In genomic region chr10:58178811-58179210, GRCh38 we compare ENCODE assay signal across 20 cellular contexts.
DNase-seq lines count a peak whose midpoint lies in the region; ATAC-seq and TF ChIP-seq lines count a peak whose summit lies in the region.
"Had no signal": no experiment of that assay in that cellular context is flagged by ENCODE, and none has a peak within 500 bp of the region (broad histone marks: within the 10 kb centered on the region; RNA-seq: fewer than 3 reads in every experiment).

No MANE protein-coding gene starts in this region.

- H3K27me3 ChIP-seq in mammary epithelial cell (ENCODE audit: insufficient read depth, low read length): no peaks in the 10 kb centered on the region
- H3K27me3 ChIP-seq: heart left ventricle, tibial artery had no signal

- no peak overlapping the region for H3K4me2 ChIP-seq in mammary epithelial cell (ENCODE audit: insufficient read depth, low read depth, low read length)

- no peaks in the 10 kb centered on the region for H3K9me3 ChIP-seq in mammary epithelial cell (replicated peaks; ENCODE audit: insufficient read depth, low read length)
- H3K9me3 ChIP-seq: heart left ventricle, tibial artery had no signal

- H3K4me3 ChIP-seq in mammary epithelial cell (replicated peaks in 1 of 3; ENCODE audit: insufficient read depth in 1 of 3, low read depth in 2 of 3, low read length in 3 of 3): no peak overlapping the region
- H3K4me3 ChIP-seq: heart left ventricle, tibial artery had no signal

- H2AFZ ChIP-seq in mammary epithelial cell (ENCODE audit: low read depth, low read length): no peak overlapping the region

- no TSS peak for BruUV-seq in mammary epithelial cell (replicated peaks; lab: Mats Ljungman, UMichigan)

- no peaks in the 10 kb centered on the region for H3K79me2 ChIP-seq in mammary epithelial cell (ENCODE audit: insufficient read depth, low read length)

- no peak overlapping the region for H3K9ac ChIP-seq in mammary epithelial cell (ENCODE audit: insufficient read depth, low read length)

- TF ChIP-seq CTCF in mammary epithelial cell (conservative IDR thresholded peaks at IDR 0.05 in 1 of 2, IDR thresholded peaks at IDR 0.05 in 1 of 2; ENCODE audit: extremely low read depth in 1 of 2, insufficient read depth in 1 of 2, low read depth in 1 of 2, low read length in 2 of 2): no peak

- ATAC-seq in Right ventricle myocardium superior (ENCODE audit: poor library complexity): no peak
- ATAC-seq: esophagus mucosa; heart left ventricle; left colon; naive thymus-derived CD4-positive, alpha-beta T cell; right cardiac atrium; T-cell had no signal

- CTCF ChIA-PET in mammary epithelial cell (lab: Charles Lee; ENCODE audit: low non-redundant PET): interaction anchor here (0.5 kb wide), 1 partner anchor 260 kb away, joined by 9 read pairs; no protein-coding TSS in a partner anchor

- intact Hi-C loops in mammary epithelial cell (cut with micrococcal nuclease) (loop anchor here (1.0 kb wide), 1 partner anchor 90 kb away; the partner anchor contains the start of gene CISD1), Right ventricle myocardium superior (cut with DNase I) (loop anchor here (5.0 kb wide), 1 partner anchor 113 kb away; no protein-coding TSS in a partner anchor)

- no peaks in the 10 kb centered on the region for H4K20me1 ChIP-seq in mammary epithelial cell (ENCODE audit: insufficient read depth, low read length)

- dilution Hi-C loops in mammary epithelial cell (cut with HindIII; ENCODE audit: low sequenced_read_pairs): loop anchor here (5.0 kb wide), 1 partner anchor 88 kb away; the partner anchor contains the start of genes CISD1 and IPMK

- H3K36me3 ChIP-seq in mammary epithelial cell (ENCODE audit: insufficient read depth, low read length): no peaks in the 10 kb centered on the region
- H3K36me3 ChIP-seq: heart left ventricle, tibial artery had no signal

- WGBS in mammary epithelial cell (ENCODE audit: low coverage, missing lambda C conversion rate): 83% methylated on average over 1 of the region's 1 CpG

- in situ Hi-C loops in mammary epithelial cell (cut with MboI; ENCODE audit: low sequenced_read_pairs in 2 of 2): no loop called here

- H3K4me1 ChIP-seq in mammary epithelial cell (ENCODE audit: insufficient read depth, low read length): peaks cover 18% of the 10 kb centered on the region
- H3K4me1 ChIP-seq: heart left ventricle, tibial artery had no signal

- no peak overlapping the region for H3K27ac ChIP-seq in mammary epithelial cell (ENCODE audit: insufficient read depth, low read depth, low read length)
- H3K27ac ChIP-seq: heart left ventricle, tibial artery had no signal

- DNase-seq in ELR (ENCODE audit: low read depth): peak; percentile 18
- DNase-seq in NCI-H82 (lab: John Stamatoyannopoulos, UW): peak; percentile 22
- DNase-seq in mammary epithelial cell: peak; percentile 55
- peak; percentile 54 for DNase-seq in iris pigment epithelial cell (ENCODE audit: low read depth)
- DNase-seq in Right ventricle myocardium superior: no peak
- no peak for DNase-seq in SHP77 (lab: John Stamatoyannopoulos, UW)
- DNase-seq in central memory CD4-positive, alpha-beta T cell: no peak
- DNase-seq in amygdala (lab: John Stamatoyannopoulos, UW): no peak
- DNase-seq: activated naive CD4-positive, alpha-beta T cell treated with Interleukin-2 at 50 U/mL for 16 hours; activated T-cell treated with anti-CD3 and anti-CD28 coated beads, Interleukin-2, amount 50 U/mL, for 48 hours; heart left ventricle; Karpas-422; left colon; naive thymus-derived CD4-positive, alpha-beta T cell; NCI-H1105 treated with DMSO at 0.1 percent for 48 hours; NCI-H2081; right cardiac atrium; T-cell; tibial artery had no signal

Comparison
In these comparisons a context has a peak if more than half of its experiments do, and no peak if none do; other contexts are left out.
1. DNase-seq: peak in ELR (single experiment), NCI-H82 (single experiment), mammary epithelial cell (single experiment) and iris pigment epithelial cell (single experiment); none in Right ventricle myocardium superior (single experiment), SHP77 (0 of 2), central memory CD4-positive, alpha-beta T cell (single experiment) and amygdala (0 of 56).